ENCODE assay signal across 18 cellular contexts in genomic region chr11:36349345-36350136, GRCh38. TPM values are rescaled to one million over a fixed set of nuclear protein-coding genes. Genes with fewer than 3 reads are reported as not detected.
A peak's percentile ranks its signal among the peaks of the same experiment; 100 is the strongest.
DNase-seq lines count a peak whose midpoint lies in the region; ATAC-seq, FAIRE-seq and TF ChIP-seq lines count a peak whose summit lies in the region.
"Had no signal": no experiment of that assay in that cellular context is flagged by ENCODE, and none has a peak within 500 bp of the region (broad histone marks: within the 10 kb centered on the region; RNA-seq: fewer than 3 reads in every experiment).

No MANE protein-coding gene starts in this region.

- no peak for DNase-seq in activated naive CD4-positive, alpha-beta T cell treated with Interleukin-2 at 50 U/mL for 16 hours
- no peak for DNase-seq in astrocyte (ENCODE audit: low read depth)
- DNase-seq in left lobe of liver (ENCODE audit: low spot score): no peak
- DNase-seq in spleen: no peak
- no peak for DNase-seq in activated CD8-positive, alpha-beta T cell treated with anti-CD3 and anti-CD28 coated beads, Interleukin-2, amount 10 ng/mL, durations not matched to agents 7 days and 5 days
- no peak for DNase-seq in stimulated activated naive CD8-positive, alpha-beta T cell treated with anti-CD3 and anti-CD28 coated beads, Interleukin-15, Interleukin-2, amounts not matched to agents 100 U/mL and 50 U/mL, for 24 hours
- DNase-seq: activated CD8-positive, alpha-beta memory T cell treated with anti-CD3 and anti-CD28 coated beads, Interleukin-2, amount 10 ng/mL, durations not matched to agents 7 days and 5 days; anterior cingulate cortex; CD8-positive, alpha-beta memory T cell; cortex of kidney; glutamatergic neuron; NCI-H146; NCI-H510A; Right ventricle myocardium superior; stimulated activated CD4-positive, alpha-beta T cell treated with anti-CD3 and anti-CD28 coated beads, Interleukin-2, amount 100 ng/mL, for 24 hours had no signal

- POLR2A ChIA-PET in activated CD8-positive, alpha-beta T cell treated with anti-CD3 and anti-CD28 coated beads, Interleukin-2, amount 10 ng/mL, durations not matched to agents 7 days and 5 days (lab: Charles Lee): no interaction called here

- no peaks in the 10 kb centered on the region for H3K27me3 ChIP-seq in astrocyte (ENCODE audit: insufficient read depth, low read length)
- H3K27me3 ChIP-seq in spleen (replicated peaks in 1 of 7): no peaks in the 10 kb centered on the region

- H3K9me3 Mint-ChIP-seq in activated naive CD4-positive, alpha-beta T cell treated with anti-CD3 and anti-CD28 coated beads, Interleukin-2, amount 50 U/mL, for 24 hours: no peaks in the 10 kb centered on the region
- no peaks in the 10 kb centered on the region for H3K9me3 Mint-ChIP-seq in astrocyte (ENCODE audit: unreplicated experiment)
- H3K9me3 Mint-ChIP-seq in activated CD8-positive, alpha-beta T cell treated with anti-CD3 and anti-CD28 coated beads, Interleukin-2, amount 10 ng/mL, durations not matched to agents 7 days and 5 days (ENCODE audit: insufficient read depth): no peaks in the 10 kb centered on the region
- H3K9me3 Mint-ChIP-seq: CD8-positive, alpha-beta memory T cell had no signal

- H3K36me3 ChIP-seq in astrocyte (ENCODE audit: insufficient read depth, low read length) (no peaks in the 10 kb centered on the region), spleen (no peaks in the 10 kb centered on the region)

- no peak for FAIRE-seq in astrocyte (lab: Jason Lieb, UNC)

- H3K4me1 Mint-ChIP-seq in activated naive CD4-positive, alpha-beta T cell treated with anti-CD3 and anti-CD28 coated beads, Interleukin-2, amount 50 U/mL, for 24 hours: peaks cover 4% of the 10 kb centered on the region
- peaks cover 10% of the 10 kb centered on the region for H3K4me1 Mint-ChIP-seq in astrocyte (ENCODE audit: low read depth, unreplicated experiment)
- peaks cover 28% of the 10 kb centered on the region for H3K4me1 Mint-ChIP-seq in activated CD8-positive, alpha-beta T cell treated with anti-CD3 and anti-CD28 coated beads, Interleukin-2, amount 10 ng/mL, durations not matched to agents 7 days and 5 days (ENCODE audit: low read depth)

- intact Hi-C loops in spleen (cut with DNase I; ENCODE audit: low total_unique reads): no loop called here

- peak overlapping the region; percentile 57 for H2AFZ ChIP-seq in astrocyte (ENCODE audit: low read depth, low read length)

- no peaks in the 10 kb centered on the region for H3K9me3 ChIP-seq in astrocyte (ENCODE audit: insufficient read depth, low read depth, low read length)
- H3K9me3 ChIP-seq in spleen: no peaks in the 10 kb centered on the region

- no peak for TF ChIP-seq CTCF in astrocyte (IDR thresholded peaks at IDR 0.05; ENCODE audit: insufficient read depth, low read depth, low read length)
- peak in 2 of 11 experiments; percentile 10 to 16 for TF ChIP-seq CTCF in spleen (IDR thresholded peaks at IDR 0.05 in 8 of 11, conservative IDR thresholded peaks at IDR 0.05 in 3 of 11)

- H3K4me2 ChIP-seq in astrocyte (ENCODE audit: low read length): no peak overlapping the region

- no peak overlapping the region for H3K4me3 Mint-ChIP-seq in activated naive CD4-positive, alpha-beta T cell treated with anti-CD3 and anti-CD28 coated beads, Interleukin-2, amount 50 U/mL, for 24 hours
- H3K4me3 Mint-ChIP-seq in astrocyte (ENCODE audit: unreplicated experiment): no peak overlapping the region
- H3K4me3 Mint-ChIP-seq in activated CD8-positive, alpha-beta T cell treated with anti-CD3 and anti-CD28 coated beads, Interleukin-2, amount 10 ng/mL, durations not matched to agents 7 days and 5 days: no peak overlapping the region
- H3K4me3 Mint-ChIP-seq: activated CD8-positive, alpha-beta memory T cell treated with anti-CD3 and anti-CD28 coated beads, Interleukin-2, amount 10 ng/mL, durations not matched to agents 7 days and 5 days; CD8-positive, alpha-beta memory T cell had no signal

- H3K27ac ChIP-seq in astrocyte (ENCODE audit: low read depth, low read length): no peak overlapping the region
- H3K27ac ChIP-seq in spleen: peak overlapping the region; percentile 36 to 78 (median 58)

- no peaks in the 10 kb centered on the region for H4K20me1 ChIP-seq in astrocyte (ENCODE audit: insufficient read depth, low read length)

- no peaks in the 10 kb centered on the region for H3K36me3 Mint-ChIP-seq in activated naive CD4-positive, alpha-beta T cell treated with anti-CD3 and anti-CD28 coated beads, Interleukin-2, amount 50 U/mL, for 24 hours
- no peaks in the 10 kb centered on the region for H3K36me3 Mint-ChIP-seq in astrocyte (ENCODE audit: low read depth, unreplicated experiment)
- H3K36me3 Mint-ChIP-seq in activated CD8-positive, alpha-beta T cell treated with anti-CD3 and anti-CD28 coated beads, Interleukin-2, amount 10 ng/mL, durations not matched to agents 7 days and 5 days (ENCODE audit: low read depth): no peaks in the 10 kb centered on the region
- H3K36me3 Mint-ChIP-seq: activated CD8-positive, alpha-beta memory T cell treated with anti-CD3 and anti-CD28 coated beads, Interleukin-2, amount 10 ng/mL, durations not matched to agents 7 days and 5 days; CD8-positive, alpha-beta memory T cell had no signal

- CTCF ChIA-PET in activated CD8-positive, alpha-beta T cell treated with anti-CD3 and anti-CD28 coated beads, Interleukin-2, amount 10 ng/mL, durations not matched to agents 7 days and 5 days (lab: Charles Lee): interaction anchor here (1.4 to 2.6 kb wide), 3 partner anchors 10 to 143 kb away, joined by 3 to 9 read pairs (median 9); no protein-coding TSS in a partner anchor

- H3K4me3 ChIP-seq in astrocyte (ENCODE audit: insufficient read depth, low read depth, low read length) (no peak overlapping the region), spleen (peak overlapping the region in 2 of 8 donors; percentile 28 to 50)

- WGBS in spleen, 5 donors: 48 to 65% (median 55%) methylated on average over 8 of the region's 8 CpGs

- peaks cover 9% of the 10 kb centered on the region for H3K27me3 Mint-ChIP-seq in activated naive CD4-positive, alpha-beta T cell treated with anti-CD3 and anti-CD28 coated beads, Interleukin-2, amount 50 U/mL, for 24 hours
- H3K27me3 Mint-ChIP-seq in astrocyte (ENCODE audit: low read depth, unreplicated experiment): peaks cover 4% of the 10 kb centered on the region
- peaks cover 30% of the 10 kb centered on the region for H3K27me3 Mint-ChIP-seq in activated CD8-positive, alpha-beta T cell treated with anti-CD3 and anti-CD28 coated beads, Interleukin-2, amount 10 ng/mL, durations not matched to agents 7 days and 5 days (ENCODE audit: low read depth)

- ATAC-seq in left lobe of liver: peak; percentile 26
- ATAC-seq in GM19328 (IDR thresholded peaks at IDR 0.05; ENCODE audit: unreplicated experiment): no peak
- no peak for ATAC-seq in activated CD8-positive, alpha-beta T cell treated with anti-CD3 and anti-CD28 coated beads, Interleukin-2, amount 10 ng/mL, durations not matched to agents 7 days and 5 days
- no peak for ATAC-seq in stimulated activated naive CD8-positive, alpha-beta T cell treated with anti-CD3 and anti-CD28 coated beads, Interleukin-15, Interleukin-2, amounts not matched to agents 100 U/mL and 50 U/mL, for 24 hours
- ATAC-seq: activated CD8-positive, alpha-beta memory T cell treated with anti-CD3 and anti-CD28 coated beads, Interleukin-2, amount 10 ng/mL, durations not matched to agents 7 days and 5 days; sciatic nerve had no signal

- peaks cover 4% of the 10 kb centered on the region for H3K4me1 ChIP-seq in astrocyte (ENCODE audit: insufficient read depth, low read length)
- H3K4me1 ChIP-seq in spleen: peaks cover 0 to 42% (median 16%) of the 10 kb centered on the region in 6 donors

- TF ChIP-seq POLR2A in spleen (IDR thresholded peaks at IDR 0.05): no peak

- no peaks in the 10 kb centered on the region for H3K79me2 ChIP-seq in astrocyte (ENCODE audit: insufficient read depth, low read length)

- H3K9ac ChIP-seq in astrocyte (ENCODE audit: low read length): no peak overlapping the region

- H3K27ac Mint-ChIP-seq in activated naive CD4-positive, alpha-beta T cell treated with anti-CD3 and anti-CD28 coated beads, Interleukin-2, amount 50 U/mL, for 24 hours: peak overlapping the region; percentile 56
- no peak overlapping the region for H3K27ac Mint-ChIP-seq in astrocyte (ENCODE audit: unreplicated experiment)
- no peak overlapping the region for H3K27ac Mint-ChIP-seq in activated CD8-positive, alpha-beta T cell treated with anti-CD3 and anti-CD28 coated beads, Interleukin-2, amount 10 ng/mL, durations not matched to agents 7 days and 5 days
- H3K27ac Mint-ChIP-seq: activated CD8-positive, alpha-beta memory T cell treated with anti-CD3 and anti-CD28 coated beads, Interleukin-2, amount 10 ng/mL, durations not matched to agents 7 days and 5 days had no signal

RNA-seq across cellular contexts. Expression of gene PRR5L, which starts 53.5 kb away (rescaled TPM):
- total RNA-seq in astrocyte: 55.6 and 56.0 TPM in 2 replicates
- 2.1 TPM for total RNA-seq in left lobe of liver
- 100 to 1,000 TPM; 126 to 330 (median 183) TPM for total RNA-seq in spleen
- 10 to 100 TPM; 10.7 to 44.9 (median 19.1) TPM for polyA plus RNA-seq in spleen
- 1 to 10 TPM; 3.4 to 4.5 TPM for total RNA-seq in activated CD8-positive, alpha-beta T cell treated with anti-CD3 and anti-CD28 coated beads, Interleukin-2, amount 10 ng/mL, durations not matched to agents 7 days and 5 days

Comparison
In these comparisons a context has a peak if more than half of its experiments do, and no peak if none do; other contexts are left out.
1. RNA of gene PRR5L, which starts 53.5 kb away (total RNA-seq): 126 to 330 TPM in spleen and 55.6 to 56.0 TPM in astrocyte; 3.4 to 4.5 TPM in activated CD8-positive, alpha-beta T cell treated with anti-CD3 and anti-CD28 coated beads, Interleukin-2, amount 10 ng/mL, durations not matched to agents 7 days and 5 days and 2.1 TPM in left lobe of liver (single experiment); every median in the first group is over 10 times any median in the second.